In the genomic region with DNA sequence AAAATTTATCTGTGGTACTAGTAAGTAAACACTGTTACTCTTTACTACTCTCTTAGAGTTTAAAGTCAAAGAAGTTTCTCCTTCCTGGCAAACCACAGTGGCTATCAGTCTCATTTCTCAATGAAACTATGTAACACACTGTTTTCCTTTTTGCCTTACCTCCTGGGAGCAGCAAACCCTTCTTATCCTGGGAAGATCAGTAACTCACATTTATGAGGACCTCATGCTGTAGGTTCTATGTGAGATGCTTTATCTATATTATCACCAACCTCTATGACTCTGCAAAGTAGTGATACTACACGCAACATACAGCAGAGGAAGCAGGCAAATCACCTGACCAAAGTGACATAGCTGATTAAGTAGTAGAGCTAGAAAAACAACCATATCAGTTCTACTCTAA, we compare ENCODE assay signal across 1 cellular context.
TF ChIP-seq lines count a peak whose summit lies in the region.

No MANE protein-coding gene starts in this region.

TF ChIP-seq in WTC11, 78 proteins besides CTCF, POLR2A, EP300 and RAD21 (continued from another document):
- TF ChIP-seq E2F4 (CRISPR knock-in tag; IDR thresholded peaks at IDR 0.05; ENCODE audit: borderline replicate concordance, low read depth) (no peak), E2F5 (CRISPR knock-in tag; IDR thresholded peaks at IDR 0.05) (no peak), SOX15 (CRISPR knock-in tag; IDR thresholded peaks at IDR 0.05) (no peak), JUN (CRISPR knock-in tag; IDR thresholded peaks at IDR 0.05) (no peak), FOXP1 (CRISPR knock-in tag; IDR thresholded peaks at IDR 0.05; ENCODE audit: borderline replicate concordance) (no peak), NFE2L1 (CRISPR knock-in tag; IDR thresholded peaks at IDR 0.05) (no peak), FOXJ3 (CRISPR knock-in tag; IDR thresholded peaks at IDR 0.05; ENCODE audit: borderline replicate concordance) (no peak), NR3C1 (CRISPR knock-in tag; conservative IDR thresholded peaks at IDR 0.05; ENCODE audit: low read depth) (no peak), NR2C2 (CRISPR knock-in tag; IDR thresholded peaks at IDR 0.05) (no peak), ATF6 (CRISPR knock-in tag; IDR thresholded peaks at IDR 0.05) (no peak), TEAD4 (CRISPR knock-in tag; IDR thresholded peaks at IDR 0.05) (no peak), KAT7 (CRISPR knock-in tag; IDR thresholded peaks at IDR 0.05; ENCODE audit: borderline replicate concordance) (no peak), IRF2 (CRISPR knock-in tag; IDR thresholded peaks at IDR 0.05; ENCODE audit: borderline replicate concordance, low read depth) (no peak), ZNF671 (CRISPR knock-in tag; IDR thresholded peaks at IDR 0.05) (no peak), GTF2I (CRISPR knock-in tag; conservative IDR thresholded peaks at IDR 0.05) (no peak), ZNF425 (CRISPR knock-in tag; conservative IDR thresholded peaks at IDR 0.05) (no peak)
